Comparison of ENCODE assay signal across 8 cellular contexts in genomic region chr12:54324617-54325441, GRCh38. TPM values are rescaled to one million over a fixed set of nuclear protein-coding genes. Genes with fewer than 3 reads are reported as not detected.
A peak's percentile ranks its signal among the peaks of the same experiment; 100 is the strongest.
DNase-seq lines count a peak whose midpoint lies in the region; ATAC-seq, FAIRE-seq and TF ChIP-seq lines count a peak whose summit lies in the region.

COPZ1 (plus strand) TSS chr12:54325131; CDS start chr12:54325164, 33 bp downstream.

- H3K27ac ChIP-seq in angular gyrus (ENCODE audit: low read depth, low read length) (peak within 1 kb of the TSS; percentile 93), right atrium auricular region (peak within 1 kb of the TSS; percentile 72 to 81), psoas muscle (peak within 1 kb of the TSS; percentile 91)

- peak; percentile 23 for FAIRE-seq in urothelium cell line (lab: Jason Lieb, UNC)

- TF ChIP-seq CTCF in right atrium auricular region (IDR thresholded peaks at IDR 0.05) = peak; percentile 73 to 82
- TF ChIP-seq CTCF in psoas muscle (IDR thresholded peaks at IDR 0.05) = peak; percentile 69

- DNase-seq in NCI-H187 (lab: John Stamatoyannopoulos, UW) (peak; percentile 97 to 99), T-helper 2 cell (peak; percentile 73 to 99 (median 88)), right atrium auricular region (ENCODE audit: low spot score) (peak; percentile 99), psoas muscle (peak; percentile 93 to 95), urothelium cell line (ENCODE audit: low spot score) (peak; percentile 94)

- H3K27me3 ChIP-seq in right atrium auricular region = no peaks in the 10 kb centered on the region
- no peaks in the 10 kb centered on the region for H3K27me3 ChIP-seq in psoas muscle (ENCODE audit: insufficient read depth in 3 of 3, low read length in 2 of 3)

- H3K9me3 ChIP-seq in right atrium auricular region (no peaks in the 10 kb centered on the region), psoas muscle (no peaks in the 10 kb centered on the region)

- H3K36me3 ChIP-seq in right atrium auricular region (no peaks in the 10 kb centered on the region), psoas muscle (ENCODE audit: insufficient read depth in 1 of 2, low read depth in 1 of 2) (peaks cover 0 to 14% of the 10 kb centered on the region in 2 donors)

- H3K4me1 ChIP-seq in right atrium auricular region = peaks cover 0 to 33% of the 10 kb centered on the region in 2 donors
- peaks cover 33% of the 10 kb centered on the region for H3K4me1 ChIP-seq in psoas muscle

- intact Hi-C loops in psoas muscle (cut with DNase I) = loop anchor here in 1 of 2 donors (5.0 kb wide), 3 partner anchors 38 to 103 kb away; no protein-coding TSS in a partner anchor

- H3K4me3 ChIP-seq in right atrium auricular region (peak within 1 kb of the TSS; percentile 53 to 75), psoas muscle (peak within 1 kb of the TSS; percentile 87)

- peak; percentile 94 for ATAC-seq in GM18499 (IDR thresholded peaks at IDR 0.05; ENCODE audit: insufficient read depth, unreplicated experiment)
- ATAC-seq in HG02943 (IDR thresholded peaks at IDR 0.05; ENCODE audit: low read depth, unreplicated experiment) = peak; percentile 99
- peak; percentile 97 to 99 (median 98) for ATAC-seq in psoas muscle

- WGBS in psoas muscle, 3 donors = 1% methylated on average over 34 of the region's 34 CpGs

RNA-seq across cellular contexts. Expression of gene COPZ1, which starts in this region (rescaled TPM):
- total RNA-seq in right atrium auricular region (100 to 1,000 TPM in 1 of 2 donors, 10 to 100 TPM in 1; 79.2 to 154 TPM), psoas muscle (100 to 1,000 TPM in 1 of 4 donors, 10 to 100 TPM in 3; 84.4 to 102 (median 93.0) TPM)
- 100 to 1,000 TPM in 1 of 3 donors, 10 to 100 TPM in 2; 77.8 to 131 (median 86.6) TPM for polyA plus RNA-seq in psoas muscle

Comparison
In these comparisons a context has a peak if more than half of its experiments do, and no peak if none do; other contexts are left out.
1. Peak in every context shown above with its lines: DNase-seq, ATAC-seq, H3K4me3 ChIP-seq and H3K27ac ChIP-seq.